Comparison of ENCODE assay signal across 1 cellular context in the genomic region with DNA sequence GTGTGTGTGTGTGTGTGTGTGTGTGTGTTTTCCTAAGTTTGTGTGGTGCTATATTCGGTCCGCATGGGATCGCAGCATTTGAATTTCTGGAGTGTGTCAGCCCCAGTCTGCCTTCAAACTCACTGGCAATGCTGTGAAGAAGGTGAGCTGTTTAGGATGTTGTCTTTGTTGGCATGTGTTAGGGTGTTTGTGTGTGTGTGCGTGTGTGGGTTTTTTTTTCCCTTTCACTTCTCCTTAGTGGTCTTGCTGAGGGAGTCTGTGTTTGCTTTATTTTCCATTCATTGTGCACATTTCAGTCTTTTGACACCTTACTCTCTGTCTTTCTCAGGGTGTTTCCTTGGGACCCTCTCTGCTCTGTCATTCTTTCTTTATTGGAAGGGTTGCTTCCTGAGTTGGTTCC.
TF ChIP-seq lines count a peak whose summit lies in the region.

No MANE protein-coding gene starts in this region.

TF ChIP-seq in H1, 55 proteins besides CTCF, POLR2A, EP300 and RAD21:
- TF ChIP-seq, protein P1, sequence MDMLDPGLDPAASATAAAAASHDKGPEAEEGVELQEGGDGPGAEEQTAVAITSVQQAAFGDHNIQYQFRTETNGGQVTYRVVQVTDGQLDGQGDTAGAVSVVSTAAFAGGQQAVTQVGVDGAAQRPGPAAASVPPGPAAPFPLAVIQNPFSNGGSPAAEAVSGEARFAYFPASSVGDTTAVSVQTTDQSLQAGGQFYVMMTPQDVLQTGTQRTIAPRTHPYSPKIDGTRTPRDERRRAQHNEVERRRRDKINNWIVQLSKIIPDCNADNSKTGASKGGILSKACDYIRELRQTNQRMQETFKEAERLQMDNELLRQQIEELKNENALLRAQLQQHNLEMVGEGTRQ (IDR thresholded peaks at IDR 0.05; ENCODE audit: low read length) = no peak
- TF ChIP-seq RXRA (IDR thresholded peaks at IDR 0.05; ENCODE audit: insufficient read depth, low read depth, low read length) (no peak), CHD7 (IDR thresholded peaks at IDR 0.05; ENCODE audit: insufficient replicate concordance, low read length) (no peak), CBX8 (IDR thresholded peaks at IDR 0.05; ENCODE audit: borderline replicate concordance, low read depth, low read length) (no peak), POLR2AphosphoS5 (IDR thresholded peaks at IDR 0.05; ENCODE audit: low read depth, low read length) (no peak), BCL11A (IDR thresholded peaks at IDR 0.05; ENCODE audit: low read depth in 2 of 2, low read length in 2 of 2) (no peak), YY1 (IDR thresholded peaks at IDR 0.05; ENCODE audit: low read depth, low read length) (no peak), TAF1 (IDR thresholded peaks at IDR 0.05; ENCODE audit: low read depth, low read length) (no peak), CBX5 (IDR thresholded peaks at IDR 0.05; ENCODE audit: low read depth, low read length) (no peak), MAX (IDR thresholded peaks at IDR 0.05) (no peak), JUND (IDR thresholded peaks at IDR 0.05; ENCODE audit: low read length) (no peak), GABPA (IDR thresholded peaks at IDR 0.05; ENCODE audit: borderline replicate concordance, insufficient read depth, low read length) (no peak), CHD1 (IDR thresholded peaks at IDR 0.05; ENCODE audit: low read depth, low read length) (no peak), KDM1A (IDR thresholded peaks at IDR 0.05; ENCODE audit: borderline replicate concordance, low read length) (no peak), RBBP5 (IDR thresholded peaks at IDR 0.05; ENCODE audit: borderline replicate concordance, low read depth, low read length) (no peak), NRF1 (IDR thresholded peaks at IDR 0.05; ENCODE audit: low read depth, low read length) (no peak), BRCA1 (IDR thresholded peaks at IDR 0.05; ENCODE audit: low read depth, low read length) (no peak)
